In the genomic region with DNA sequence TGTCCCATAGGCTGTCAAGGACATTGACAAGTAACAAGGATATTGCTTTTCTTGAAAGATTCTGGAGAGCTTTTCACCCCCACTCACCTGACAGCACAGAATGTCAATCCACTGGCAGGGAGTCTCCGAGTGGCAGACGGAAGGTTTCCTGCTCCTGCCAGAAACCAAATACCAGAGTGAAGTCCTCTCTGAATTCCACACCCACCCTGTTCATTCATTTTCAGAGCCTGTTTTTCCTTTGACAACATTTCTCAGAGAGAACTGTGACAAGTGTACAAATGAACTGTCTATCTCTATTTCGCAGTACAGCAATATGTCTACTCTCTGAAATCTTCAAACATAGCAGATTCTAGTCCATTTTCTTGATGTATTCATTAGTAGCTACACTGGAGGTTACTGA, we compare ENCODE assay signal across 3 cellular contexts.
TF ChIP-seq lines count a peak whose summit lies in the region.

No MANE protein-coding gene starts in this region.

TF ChIP-seq in GM23338, 12 proteins besides CTCF, POLR2A, EP300 and RAD21:
- TF ChIP-seq ZNF114 (CRISPR knock-in tag; IDR thresholded peaks at IDR 0.05), result no peak

TF ChIP-seq in K562, 482 proteins besides CTCF, POLR2A, EP300 and RAD21 (continues in another document):
- TF ChIP-seq ZNF79 (CRISPR knock-in tag; IDR thresholded peaks at IDR 0.05; ENCODE audit: low read depth) (no peak), GABPB2 (CRISPR knock-in tag; conservative IDR thresholded peaks at IDR 0.05) (no peak), SIRT6 (IDR thresholded peaks at IDR 0.05; ENCODE audit: low read depth, low read length) (no peak), CHCHD3 (CRISPR knock-in tag; IDR thresholded peaks at IDR 0.05) (no peak)
- TF ChIP-seq, protein P1, sequence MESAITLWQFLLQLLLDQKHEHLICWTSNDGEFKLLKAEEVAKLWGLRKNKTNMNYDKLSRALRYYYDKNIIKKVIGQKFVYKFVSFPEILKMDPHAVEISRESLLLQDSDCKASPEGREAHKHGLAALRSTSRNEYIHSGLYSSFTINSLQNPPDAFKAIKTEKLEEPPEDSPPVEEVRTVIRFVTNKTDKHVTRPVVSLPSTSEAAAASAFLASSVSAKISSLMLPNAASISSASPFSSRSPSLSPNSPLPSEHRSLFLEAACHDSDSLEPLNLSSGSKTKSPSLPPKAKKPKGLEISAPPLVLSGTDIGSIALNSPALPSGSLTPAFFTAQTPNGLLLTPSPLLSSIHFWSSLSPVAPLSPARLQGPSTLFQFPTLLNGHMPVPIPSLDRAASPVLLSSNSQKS (CRISPR knock-in tag; IDR thresholded peaks at IDR 0.05), result no peak
- TF ChIP-seq, protein P2, sequence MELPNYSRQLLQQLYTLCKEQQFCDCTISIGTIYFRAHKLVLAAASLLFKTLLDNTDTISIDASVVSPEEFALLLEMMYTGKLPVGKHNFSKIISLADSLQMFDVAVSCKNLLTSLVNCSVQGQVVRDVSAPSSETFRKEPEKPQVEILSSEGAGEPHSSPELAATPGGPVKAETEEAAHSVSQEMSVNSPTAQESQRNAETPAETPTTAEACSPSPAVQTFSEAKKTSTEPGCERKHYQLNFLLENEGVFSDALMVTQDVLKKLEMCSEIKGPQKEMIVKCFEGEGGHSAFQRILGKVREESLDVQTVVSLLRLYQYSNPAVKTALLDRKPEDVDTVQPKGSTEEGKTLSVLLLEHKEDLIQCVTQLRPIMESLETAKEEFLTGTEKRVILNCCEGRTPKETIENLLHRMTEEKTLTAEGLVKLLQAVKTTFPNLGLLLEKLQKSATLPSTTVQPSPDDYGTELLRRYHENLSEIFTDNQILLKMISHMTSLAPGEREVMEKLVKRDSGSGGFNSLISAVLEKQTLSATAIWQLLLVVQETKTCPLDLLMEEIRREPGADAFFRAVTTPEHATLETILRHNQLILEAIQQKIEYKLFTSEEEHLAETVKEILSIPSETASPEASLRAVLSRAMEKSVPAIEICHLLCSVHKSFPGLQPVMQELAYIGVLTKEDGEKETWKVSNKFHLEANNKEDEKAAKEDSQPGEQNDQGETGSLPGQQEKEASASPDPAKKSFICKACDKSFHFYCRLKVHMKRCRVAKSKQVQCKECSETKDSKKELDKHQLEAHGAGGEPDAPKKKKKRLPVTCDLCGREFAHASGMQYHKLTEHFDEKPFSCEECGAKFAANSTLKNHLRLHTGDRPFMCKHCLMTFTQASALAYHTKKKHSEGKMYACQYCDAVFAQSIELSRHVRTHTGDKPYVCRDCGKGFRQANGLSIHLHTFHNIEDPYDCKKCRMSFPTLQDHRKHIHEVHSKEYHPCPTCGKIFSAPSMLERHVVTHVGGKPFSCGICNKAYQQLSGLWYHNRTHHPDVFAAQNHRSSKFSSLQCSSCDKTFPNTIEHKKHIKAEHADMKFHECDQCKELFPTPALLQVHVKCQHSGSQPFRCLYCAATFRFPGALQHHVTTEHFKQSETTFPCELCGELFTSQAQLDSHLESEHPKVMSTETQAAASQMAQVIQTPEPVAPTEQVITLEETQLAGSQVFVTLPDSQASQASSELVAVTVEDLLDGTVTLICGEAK (IDR thresholded peaks at IDR 0.05), result no peak
- TF ChIP-seq, protein P2 (CRISPR knock-in tag; IDR thresholded peaks at IDR 0.05), result no peak
- TF ChIP-seq, protein P3, sequence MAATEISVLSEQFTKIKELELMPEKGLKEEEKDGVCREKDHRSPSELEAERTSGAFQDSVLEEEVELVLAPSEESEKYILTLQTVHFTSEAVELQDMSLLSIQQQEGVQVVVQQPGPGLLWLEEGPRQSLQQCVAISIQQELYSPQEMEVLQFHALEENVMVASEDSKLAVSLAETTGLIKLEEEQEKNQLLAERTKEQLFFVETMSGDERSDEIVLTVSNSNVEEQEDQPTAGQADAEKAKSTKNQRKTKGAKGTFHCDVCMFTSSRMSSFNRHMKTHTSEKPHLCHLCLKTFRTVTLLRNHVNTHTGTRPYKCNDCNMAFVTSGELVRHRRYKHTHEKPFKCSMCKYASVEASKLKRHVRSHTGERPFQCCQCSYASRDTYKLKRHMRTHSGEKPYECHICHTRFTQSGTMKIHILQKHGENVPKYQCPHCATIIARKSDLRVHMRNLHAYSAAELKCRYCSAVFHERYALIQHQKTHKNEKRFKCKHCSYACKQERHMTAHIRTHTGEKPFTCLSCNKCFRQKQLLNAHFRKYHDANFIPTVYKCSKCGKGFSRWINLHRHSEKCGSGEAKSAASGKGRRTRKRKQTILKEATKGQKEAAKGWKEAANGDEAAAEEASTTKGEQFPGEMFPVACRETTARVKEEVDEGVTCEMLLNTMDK (IDR thresholded peaks at IDR 0.05; ENCODE audit: borderline replicate concordance, insufficient read depth, low read depth, low read length, poor library complexity, severe bottlenecking), result no peak

TF ChIP-seq in neural cell, 6 proteins besides CTCF, POLR2A, EP300 and RAD21:
- TF ChIP-seq MXI1 (conservative IDR thresholded peaks at IDR 0.05; ENCODE audit: poor library complexity, severe bottlenecking) (no peak), POLR2AphosphoS5 (IDR thresholded peaks at IDR 0.05) (peak; percentile 93)
